1 cellular context compared by ENCODE assay signal in the genomic region with DNA sequence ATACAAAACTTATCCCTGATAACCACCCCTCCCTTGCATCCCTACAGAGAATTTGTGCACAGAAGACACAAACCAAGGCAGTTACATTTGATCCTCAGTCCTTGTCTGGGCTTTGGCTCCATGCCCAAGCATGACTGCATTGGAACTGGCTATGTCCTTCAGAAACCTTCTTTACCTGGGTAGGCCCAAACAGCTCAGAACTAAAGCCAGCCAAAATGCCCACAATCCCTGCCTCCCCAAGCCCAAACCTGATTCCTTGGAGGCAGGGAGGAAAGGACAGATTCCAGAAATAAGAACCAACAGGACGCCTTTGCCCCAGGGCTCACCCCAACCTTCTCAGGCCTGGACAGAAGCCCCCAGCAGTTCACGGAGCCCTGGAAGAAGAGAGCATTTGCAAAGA.
TF ChIP-seq lines count a peak whose summit lies in the region.

No MANE protein-coding gene starts in this region.

TF ChIP-seq in K562, 482 proteins besides CTCF, POLR2A, EP300 and RAD21:
- TF ChIP-seq NFIC (IDR thresholded peaks at IDR 0.05) (peak; percentile 25; the same call in 1 of the 2 replicates), ATF7 (IDR thresholded peaks at IDR 0.05) (no peak)
